Comparison of ENCODE assay signal across 19 cellular contexts in genomic region chr18:33596178-33596854, GRCh38.
DNase-seq lines count a peak whose midpoint lies in the region; TF ChIP-seq lines count a peak whose summit lies in the region.
"Had no signal": no experiment of that assay in that cellular context is flagged by ENCODE, and none has a peak within 500 bp of the region (broad histone marks: within the 10 kb centered on the region; RNA-seq: fewer than 3 reads in every experiment).

No MANE protein-coding gene starts in this region.

- DNase-seq in AG10803 (ENCODE audit: low read depth) (peak; percentile 3), NCI-H748 (lab: John Stamatoyannopoulos, UW; ENCODE audit: unreplicated experiment) (peak; percentile 70), choroid plexus epithelial cell (ENCODE audit: low read depth) (peak; percentile 52), kidney tubule cell (ENCODE audit: low spot score) (peak; percentile 56), GM10266 (ENCODE audit: extremely low spot score) (no peak), ACHN (no peak)
- DNase-seq in stimulated activated CD4-positive, alpha-beta T cell treated with anti-CD3 and anti-CD28 coated beads, Interleukin-4, amount 100 ng/mL, for 1 hour: no peak
- DNase-seq in stimulated activated CD8-positive, alpha-beta memory T cell treated with anti-CD3 and anti-CD28 coated beads, Interleukin-4, amount 100 ng/mL, for 48 hours: no peak
- DNase-seq: activated CD4-positive, alpha-beta T cell treated with anti-CD3 and anti-CD28 coated beads, Interleukin-2, amount 50 U/mL, for 48 hours; DND-41; NCI-H1105 treated with DMSO at 0.1 percent for 48 hours; NCI-H446 treated with DMSO at 0.1 percent for 48 hours; pancreas; Right ventricle myocardium superior; stimulated activated CD4-positive, alpha-beta T cell treated with anti-CD3 and anti-CD28 coated beads, Interleukin-15, amount 100 ng/mL, for 24 hours; T-helper 9 cell; trophoblast cell had no signal

- no peak overlapping the region for H3K4me3 ChIP-seq in AG10803 (ENCODE audit: low read length)
- no peak overlapping the region for H3K4me3 ChIP-seq in choroid plexus epithelial cell (ENCODE audit: low read depth, low read length)
- H3K4me3 ChIP-seq: cardiac muscle cell, GM12878, pancreas had no signal

- in situ Hi-C loops in ACHN (cut with HindIII; ENCODE audit: low pct_ligation_motif_present, low pct_unique_long_range_greater_than_20kb, low sequenced_read_pairs): no loop called here

- no peak for TF ChIP-seq CTCF in AG10803 (conservative IDR thresholded peaks at IDR 0.05; ENCODE audit: low read length)
- no peak for TF ChIP-seq CTCF in choroid plexus epithelial cell (conservative IDR thresholded peaks at IDR 0.05; ENCODE audit: low read depth, low read length)
- TF ChIP-seq CTCF in GM10266 (IDR thresholded peaks at IDR 0.05; ENCODE audit: control insufficient read depth, insufficient read depth, low read depth, missing control alignments): no peak

Comparison
In these comparisons a context has a peak if more than half of its experiments do, and no peak if none do; other contexts are left out.
1. DNase-seq: peak in AG10803 (single experiment), NCI-H748 (single experiment), choroid plexus epithelial cell (single experiment) and kidney tubule cell (single experiment); none in stimulated activated CD4-positive, alpha-beta T cell treated with anti-CD3 and anti-CD28 coated beads, Interleukin-4, amount 100 ng/mL, for 1 hour (single experiment), GM10266 (single experiment), ACHN (single experiment) and stimulated activated CD8-positive, alpha-beta memory T cell treated with anti-CD3 and anti-CD28 coated beads, Interleukin-4, amount 100 ng/mL, for 48 hours (single experiment).